8 cellular contexts compared by ENCODE assay signal in the genomic region with DNA sequence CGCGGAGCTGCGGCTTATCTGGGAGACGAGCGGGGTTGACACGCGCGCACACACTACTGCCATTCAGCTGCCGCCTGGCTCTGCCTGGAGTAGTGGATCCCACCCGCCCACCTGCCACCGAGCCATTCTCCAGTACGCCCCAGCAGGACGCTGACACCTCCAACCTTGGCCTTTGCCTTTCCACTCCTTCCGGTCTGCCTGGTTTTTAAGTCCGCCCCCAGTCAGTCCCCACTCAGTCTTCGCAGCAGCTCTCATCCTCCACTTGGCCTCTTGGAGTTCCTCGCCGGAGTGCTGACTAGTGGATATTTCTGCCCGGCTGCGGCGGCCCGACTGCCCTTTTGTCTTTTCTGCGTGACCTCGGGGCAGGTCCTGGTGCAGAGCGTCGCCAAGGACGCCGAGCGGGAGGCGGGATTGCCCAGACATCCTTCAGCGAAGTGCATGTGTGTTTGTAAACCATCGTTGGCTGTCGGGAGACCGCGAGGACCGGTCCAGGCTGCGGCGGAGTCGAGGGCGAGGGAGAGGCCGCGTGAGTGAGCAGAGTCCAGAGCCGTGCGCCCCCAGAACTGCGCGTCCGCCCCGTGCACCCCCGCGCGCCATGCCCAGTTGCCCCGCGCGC. TPM values are rescaled to one million over a fixed set of nuclear protein-coding genes. Genes with fewer than 3 reads are reported as not detected.
DNase-seq lines count a peak whose midpoint lies in the region; ATAC-seq and TF ChIP-seq lines count a peak whose summit lies in the region.

No MANE protein-coding gene starts in this region.

- TF ChIP-seq POLR2A in ovary (IDR thresholded peaks at IDR 0.05), result no peak

- H3K4me1 Mint-ChIP-seq in activated CD4-positive, alpha-beta T cell treated with anti-CD3 and anti-CD28 coated beads for 36 hours, result peaks cover 7% of the 10 kb centered on the region

- CTCF ChIA-PET in activated CD4-positive, alpha-beta T cell treated with anti-CD3 and anti-CD28 coated beads for 36 hours (lab: Charles Lee), result no interaction called here

- H3K4me3 Mint-ChIP-seq in activated CD4-positive, alpha-beta T cell treated with anti-CD3 and anti-CD28 coated beads for 36 hours, result peak overlapping the region; percentile 18

- ATAC-seq in activated CD4-positive, alpha-beta T cell treated with anti-CD3 and anti-CD28 coated beads for 36 hours, result no peak
- ATAC-seq in RWPE2 (ENCODE audit: low read depth) (peak; percentile 17; the same call in 2 of the 3 replicates), GM18858 (IDR thresholded peaks at IDR 0.05; ENCODE audit: unreplicated experiment) (no peak), HG03025 (IDR thresholded peaks at IDR 0.05; ENCODE audit: low FRiP score, unreplicated experiment) (no peak)

- H3K27me3 Mint-ChIP-seq in activated CD4-positive, alpha-beta T cell treated with anti-CD3 and anti-CD28 coated beads for 36 hours, result peaks cover 48% of the 10 kb centered on the region

- no peak for TF ChIP-seq CTCF in RWPE2 (IDR thresholded peaks at IDR 0.05; ENCODE audit: poor library complexity, severe bottlenecking)
- TF ChIP-seq CTCF in fibroblast of pulmonary artery (IDR thresholded peaks at IDR 0.05; ENCODE audit: low read length, missing control alignments), result no peak
- TF ChIP-seq CTCF in ovary (IDR thresholded peaks at IDR 0.05), result no peak

- H3K9me3 Mint-ChIP-seq in activated CD4-positive, alpha-beta T cell treated with anti-CD3 and anti-CD28 coated beads for 36 hours (ENCODE audit: low read depth), result no peaks in the 10 kb centered on the region

- POLR2A ChIA-PET in activated CD4-positive, alpha-beta T cell treated with anti-CD3 and anti-CD28 coated beads for 36 hours (lab: Charles Lee), result no interaction called here

- 1 to 2% (median 1%) methylated on average over 54 of the region's 54 CpGs for WGBS in ovary, 3 donors

- H3K27ac ChIP-seq in RWPE2 (ENCODE audit: poor library complexity, severe bottlenecking) (no peak overlapping the region), ovary (peak overlapping the region; percentile 25 to 64)

- H3K27ac Mint-ChIP-seq in activated CD4-positive, alpha-beta T cell treated with anti-CD3 and anti-CD28 coated beads for 36 hours, result no peak overlapping the region

- H3K27me3 ChIP-seq in RWPE2 (ENCODE audit: insufficient read depth, poor library complexity, severe bottlenecking) (peaks cover 12% of the 10 kb centered on the region), ovary (no peaks in the 10 kb centered on the region)

- no peaks in the 10 kb centered on the region for H3K36me3 Mint-ChIP-seq in activated CD4-positive, alpha-beta T cell treated with anti-CD3 and anti-CD28 coated beads for 36 hours (ENCODE audit: low read depth)

- H3K4me3 ChIP-seq in RWPE2 (ENCODE audit: severe bottlenecking) (peak overlapping the region; percentile 51), fibroblast of pulmonary artery (replicated peaks; ENCODE audit: low read depth, low read length) (peak overlapping the region; percentile 80), ovary (peak overlapping the region; percentile 71)

- peak; percentile 13 for DNase-seq in activated CD4-positive, alpha-beta T cell treated with anti-CD3 and anti-CD28 coated beads for 36 hours
- no peak for DNase-seq in activated CD4-positive, alpha-beta T cell treated with anti-CD3 and anti-CD28 coated beads, Interleukin-2, amount 50 U/mL, for 1 hour
- DNase-seq in RWPE2 (ENCODE audit: low spot score) (peak; percentile 57), fibroblast of pulmonary artery (ENCODE audit: low read depth) (peak; percentile 52), ovary (peak; percentile 26 to 53 (median 34)), DMS153 (lab: John Stamatoyannopoulos, UW) (no peak)

- H3K36me3 ChIP-seq in RWPE2 (ENCODE audit: low read depth), result no peaks in the 10 kb centered on the region
- no peaks in the 10 kb centered on the region for H3K36me3 ChIP-seq in ovary

- intact Hi-C loops in activated CD4-positive, alpha-beta T cell treated with anti-CD3 and anti-CD28 coated beads for 36 hours (cut with DNase I, micrococcal nuclease), result no loop called here
- intact Hi-C loops in ovary (cut with DNase I), result no loop called here

- TF ChIP-seq EP300 in ovary (IDR thresholded peaks at IDR 0.05), result no peak

- H3K9me3 ChIP-seq in RWPE2 (ENCODE audit: severe bottlenecking) (no peaks in the 10 kb centered on the region), ovary (no peaks in the 10 kb centered on the region)

- H3K4me1 ChIP-seq in RWPE2 (ENCODE audit: insufficient read depth, poor library complexity, severe bottlenecking), result peaks cover 19% of the 10 kb centered on the region
- peaks cover 10% of the 10 kb centered on the region for H3K4me1 ChIP-seq in ovary (ENCODE audit: insufficient read depth)

RNA-seq across cellular contexts. Expression of a gene that starts 1.1 kb away (rescaled TPM):
- not detected for total RNA-seq in activated CD4-positive, alpha-beta T cell treated with anti-CD3 and anti-CD28 coated beads for 36 hours
- 10 to 100 TPM in 4 of 7 donors, 1 to 10 TPM in 3; 5.3 to 17.7 (median 10.1) TPM for total RNA-seq in ovary
- polyA plus RNA-seq in ovary, result 10 to 100 TPM in 1 of 2 donors, 1 to 10 TPM in 1; 2.0 to 16.1 TPM

Comparison
In these comparisons a context has a peak if more than half of its experiments do, and no peak if none do; other contexts are left out.
1. DNase-seq: peak in activated CD4-positive, alpha-beta T cell treated with anti-CD3 and anti-CD28 coated beads for 36 hours (single experiment), RWPE2 (single experiment), fibroblast of pulmonary artery (single experiment) and ovary (5 of 5); none in activated CD4-positive, alpha-beta T cell treated with anti-CD3 and anti-CD28 coated beads, Interleukin-2, amount 50 U/mL, for 1 hour (single experiment) and DMS153 (single experiment).
2. RNA of a gene that starts 1.1 kb away (total RNA-seq): 5.3 to 17.7 TPM in ovary; not detected in activated CD4-positive, alpha-beta T cell treated with anti-CD3 and anti-CD28 coated beads for 36 hours; every median in the first group is over 4 times any median in the second.
3. Peak in every context shown above with its lines, with median percentiles within 50 percentile points of each other: H3K4me3 ChIP-seq.